Comparison of ENCODE assay signal across 18 cellular contexts in genomic region chr4:186770446-186771175, GRCh38. TPM values are rescaled to one million over a fixed set of nuclear protein-coding genes. Genes with fewer than 3 reads are reported as not detected.
DNase-seq lines count a peak whose midpoint lies in the region; ATAC-seq, FAIRE-seq and TF ChIP-seq lines count a peak whose summit lies in the region.
"Had no signal": no experiment of that assay in that cellular context is flagged by ENCODE, and none has a peak within 500 bp of the region (broad histone marks: within the 10 kb centered on the region; RNA-seq: fewer than 3 reads in every experiment).

No MANE protein-coding gene starts in this region.

- peak overlapping the region; percentile 88 to 91 for H4K8ac ChIP-seq in IMR-90 (ENCODE audit: low read depth in 2 of 2, low read length in 2 of 2)

- H2BK120ac ChIP-seq in IMR-90 (ENCODE audit: low read depth, low read length) = peak overlapping the region; percentile 89

- in situ Hi-C loops in IMR-90 (cut with MboI; ENCODE audit: low sequenced_read_pairs) = no loop called here

- no peaks in the 10 kb centered on the region for H4K20me1 ChIP-seq in IMR-90 (ENCODE audit: insufficient read depth, low read length)

- H2AFZ ChIP-seq in IMR-90 (replicated peaks; ENCODE audit: low read length, poor library complexity) = no peak overlapping the region

- peak overlapping the region; percentile 64; the same call in 1 of the 2 replicates for H3K23ac ChIP-seq in IMR-90 (ENCODE audit: low read depth, low read length)

- H3K27ac ChIP-seq in IMR-90 (ENCODE audit: insufficient read depth, low read length) = peak overlapping the region; percentile 82
- no peak overlapping the region for H3K27ac ChIP-seq in effector memory CD4-positive, alpha-beta T cell (ENCODE audit: insufficient read depth, low read length, poor library complexity, severe bottlenecking)
- H3K27ac ChIP-seq: C4-2B, pancreas, SK-N-MC had no signal

- H3K4me3 ChIP-seq in AG10803 (ENCODE audit: low read length) (no peak overlapping the region), IMR-90 (ENCODE audit: insufficient read depth, low read depth, low read length) (no peak overlapping the region), bronchial epithelial cell (ENCODE audit: low read depth, low read length) (no peak overlapping the region)
- H3K4me3 ChIP-seq in effector memory CD4-positive, alpha-beta T cell (ENCODE audit: insufficient read depth, low read depth, low read length, poor library complexity, severe bottlenecking) = no peak overlapping the region
- H3K4me3 ChIP-seq: pancreas, SK-N-MC had no signal

- H2AK5ac ChIP-seq in IMR-90 (ENCODE audit: low read depth, low read length) = peak overlapping the region; percentile 87; the same call in 1 of the 2 replicates

- intact Hi-C loops in IMR-90 (cut with micrococcal nuclease) = no loop called here

- no peak for TF ChIP-seq POLR2A in IMR-90 (IDR thresholded peaks at IDR 0.05; ENCODE audit: low read depth, low read length)

- H3K79me1 ChIP-seq in IMR-90 (ENCODE audit: low read depth in 1 of 2, low read length in 2 of 2) = no peaks in the 10 kb centered on the region

- 0 out of 2 replicates have a peak overlapping the region, but pooled peaks have one; percentile 75 for H3K14ac ChIP-seq in IMR-90 (replicated peaks; ENCODE audit: low read depth, low read length)

- H3K9ac ChIP-seq in IMR-90 (ENCODE audit: low read depth, low read length) = 0 out of 2 replicates have a peak overlapping the region, but pooled peaks have one; percentile 23

- no peaks in the 10 kb centered on the region for H3K9me3 ChIP-seq in IMR-90 (ENCODE audit: control insufficient read depth, insufficient read depth, low read length)
- H3K9me3 ChIP-seq in effector memory CD4-positive, alpha-beta T cell (ENCODE audit: control insufficient read depth, low read length) = no peaks in the 10 kb centered on the region
- H3K9me3 ChIP-seq: pancreas had no signal

- peak overlapping the region; percentile 91; the same call in 1 of the 2 replicates for H3K4me2 ChIP-seq in IMR-90 (ENCODE audit: low read depth, low read length)

- WGBS in IMR-90 (ENCODE audit: extremely low coverage in 2 of 2, insufficient read length in 1 of 2), 2 experiments = no CpG with 5 or more reads among the region's 4 CpGs

- dilution Hi-C loops in IMR-90 (cut with HindIII; ENCODE audit: low sequenced_read_pairs, unreplicated experiment) = no loop called here

- H3K36me3 ChIP-seq in IMR-90 (ENCODE audit: control insufficient read depth, insufficient read depth, low read length) (no peaks in the 10 kb centered on the region), bronchial epithelial cell (ENCODE audit: control insufficient read depth, insufficient read depth, low read length) (no peaks in the 10 kb centered on the region)
- no peaks in the 10 kb centered on the region for H3K36me3 ChIP-seq in effector memory CD4-positive, alpha-beta T cell (ENCODE audit: control insufficient read depth, insufficient read depth, low read length)
- H3K36me3 ChIP-seq: pancreas had no signal

- TF ChIP-seq CTCF in AG10803 (conservative IDR thresholded peaks at IDR 0.05; ENCODE audit: low read length) (no peak), IMR-90 (conservative IDR thresholded peaks at IDR 0.05; ENCODE audit: low read depth, low read length) (no peak), bronchial epithelial cell (IDR thresholded peaks at IDR 0.05; ENCODE audit: insufficient read depth, low read length, severe bottlenecking) (no peak)

- FAIRE-seq in bronchial epithelial cell (lab: Jason Lieb, UNC) = no peak
- FAIRE-seq: GM12892, pancreas, TTC549 had no signal

- no peak overlapping the region for H2AK9ac ChIP-seq in IMR-90 (replicated peaks; ENCODE audit: low read depth, low read length, poor library complexity)

- peak overlapping the region; percentile 92; the same call in 2 of the 3 replicates for H2BK15ac ChIP-seq in IMR-90 (ENCODE audit: low read depth, low read length)

- no TSS peak for BruUV-seq in IMR-90 (replicated peaks; lab: Mats Ljungman, UMichigan)

- peak overlapping the region; percentile 91 for H2BK20ac ChIP-seq in IMR-90 (ENCODE audit: low read depth, low read length)

- peak overlapping the region; percentile 92; the same call in 1 of the 2 replicates for H4K5ac ChIP-seq in IMR-90 (ENCODE audit: low read depth, low read length)

- CTCF ChIA-PET in IMR-90 (lab: Yijun Ruan, JAX) = interaction anchor here (0.6 to 0.7 kb wide), 2 partner anchors 101 to 267 kb away, joined by 3 to 5 read pairs; no protein-coding TSS in a partner anchor

- ATAC-seq in IMR-90 (ENCODE audit: low read depth) = peak; percentile 71
- no peak for ATAC-seq in HG02973 (IDR thresholded peaks at IDR 0.05; ENCODE audit: unreplicated experiment)
- ATAC-seq in HG03108 (IDR thresholded peaks at IDR 0.05; ENCODE audit: unreplicated experiment) = no peak
- ATAC-seq: left colon, pancreas had no signal

- peak overlapping the region; percentile 99; the same call in 1 of the 2 replicates for H3K18ac ChIP-seq in IMR-90 (ENCODE audit: low read depth, low read length)

- H4K91ac ChIP-seq in IMR-90 (ENCODE audit: insufficient read depth, low read depth, low read length) = peak overlapping the region; percentile 90

- peaks cover 6% of the 10 kb centered on the region for H3K9me1 ChIP-seq in IMR-90 (ENCODE audit: insufficient read depth, low read length)

- no peak for TF ChIP-seq RAD21 in IMR-90 (IDR thresholded peaks at IDR 0.05; ENCODE audit: low read length)

- POLR2A ChIA-PET in IMR-90 (lab: Charles Lee; ENCODE audit: unreplicated experiment) = no interaction called here

- peak overlapping the region; percentile 79 for H3K4ac ChIP-seq in IMR-90 (ENCODE audit: low read depth, low read length)

- peaks cover 18% of the 10 kb centered on the region for H3K4me1 ChIP-seq in IMR-90 (ENCODE audit: control insufficient read depth, insufficient read depth, low read length)
- no peaks in the 10 kb centered on the region for H3K4me1 ChIP-seq in effector memory CD4-positive, alpha-beta T cell (ENCODE audit: control insufficient read depth, insufficient read depth, low read length, poor library complexity, severe bottlenecking)
- H3K4me1 ChIP-seq: pancreas had no signal

- no peaks in the 10 kb centered on the region for H3K27me3 ChIP-seq in IMR-90 (ENCODE audit: control insufficient read depth, insufficient read depth, low read length)
- no peaks in the 10 kb centered on the region for H3K27me3 ChIP-seq in bronchial epithelial cell (ENCODE audit: control insufficient read depth, insufficient read depth, low read length)
- H3K27me3 ChIP-seq in effector memory CD4-positive, alpha-beta T cell (replicated peaks; ENCODE audit: control insufficient read depth, insufficient read depth, low read length, poor library complexity, severe bottlenecking) = no peaks in the 10 kb centered on the region
- H3K27me3 ChIP-seq: pancreas had no signal

- DNase-seq in AG10803 (ENCODE audit: low read depth) = peak; percentile 89
- peak; percentile 82 for DNase-seq in IMR-90
- DNase-seq in bronchial epithelial cell (ENCODE audit: low read depth) = peak; percentile 89
- peak; percentile 82 for DNase-seq in kidney tubule cell (ENCODE audit: low spot score)
- DNase-seq in GF-D8 (lab: John Stamatoyannopoulos, UW) = no peak
- DNase-seq in effector memory CD4-positive, alpha-beta T cell = no peak
- DNase-seq: activated CD8-positive, alpha-beta memory T cell treated with anti-CD3 and anti-CD28 coated beads for 24 hours; DND-41; left colon; NCI-H1105; pancreas had no signal

- H3K56ac ChIP-seq in IMR-90 (ENCODE audit: extremely low read depth, insufficient read depth, low read length) = peak overlapping the region; percentile 45

- peak overlapping the region; percentile 97 for H2BK5ac ChIP-seq in IMR-90 (ENCODE audit: low read depth, low read length, poor library complexity, severe bottlenecking)

TF ChIP-seq in IMR-90, 13 proteins besides CTCF, POLR2A, EP300 and RAD21:
- TF ChIP-seq CHD1 (IDR thresholded peaks at IDR 0.05; ENCODE audit: low read depth, low read length) = no peak
- TF ChIP-seq RFX5 (IDR thresholded peaks at IDR 0.05; ENCODE audit: low read depth, low read length) = no peak
- peak; percentile 97 for TF ChIP-seq CEBPB (IDR thresholded peaks at IDR 0.05; ENCODE audit: low read depth, low read length)
- TF ChIP-seq FOS (IDR thresholded peaks at IDR 0.05; ENCODE audit: low read depth, low read length) = peak; percentile 9; the same call in 1 of the 2 replicates

RNA-seq across cellular contexts. Expression of gene FAT1, which starts 47.0 kb away (rescaled TPM):
- 464 and 519 TPM in 2 replicates for total RNA-seq in IMR-90 (2012; rRNA removed)
- polyA plus RNA-seq in IMR-90 (2012; rRNA removed) = 156 and 171 TPM in 2 replicates
- polyA plus RNA-seq in IMR-90 (2012; cell fraction: cytosol; rRNA removed) = 126 and 202 TPM in 2 replicates
- 206 and 325 TPM in 2 replicates for polyA plus RNA-seq in IMR-90 (2012; cell fraction: nucleus; rRNA removed; ENCODE audit: low replicate concordance)
- total RNA-seq in bronchial epithelial cell = 237 and 301 TPM in 2 replicates
- polyA plus RNA-seq: IgD-negative memory B cell had no signal

Comparison
In these comparisons a context has a peak if more than half of its experiments do, and no peak if none do; other contexts are left out.
1. DNase-seq: peak in AG10803 (single experiment), IMR-90 (single experiment), bronchial epithelial cell (single experiment) and kidney tubule cell (single experiment); none in GF-D8 (single experiment) and effector memory CD4-positive, alpha-beta T cell (0 of 3).